Comparison of ENCODE assay signal across 8 cellular contexts in genomic region chr6:7085911-7086310, GRCh38. TPM values are rescaled to one million over a fixed set of nuclear protein-coding genes. Genes with fewer than 3 reads are reported as not detected.
A peak's percentile ranks its signal among the peaks of the same experiment; 100 is the strongest.
DNase-seq lines count a peak whose midpoint lies in the region; ATAC-seq and TF ChIP-seq lines count a peak whose summit lies in the region.

No MANE protein-coding gene starts in this region.

- TF ChIP-seq POLR2A in transverse colon (IDR thresholded peaks at IDR 0.05): no peak

- peak; percentile 31 for ATAC-seq in GM21447 (IDR thresholded peaks at IDR 0.05; ENCODE audit: unreplicated experiment)

- DNase-seq in EL (peak; percentile 52), NCI-H2029 treated with DMSO at 0.1 percent for 48 hours (lab: John Stamatoyannopoulos, UW) (peak; percentile 45), fibroblast of pulmonary artery (ENCODE audit: low read depth) (peak; percentile 15), transverse colon (peak; percentile 26), putamen (ENCODE audit: low spot score) (no peak), mesenteric fat pad (ENCODE audit: low spot score) (no peak)
- DNase-seq in activated T-helper 1 cell treated with anti-CD3 and anti-CD28 coated beads, Interleukin-12 subunit alpha, Interleukin-12 subunit beta, Interleukin-2, Interleukin-4 antibody, amounts not matched to agents 30 ng/mL and 10 ng/mL and 1 ng/mL, durations not matched to agents 14 hours and 24 hours and 36 hours (ENCODE audit: low spot score): no peak

- H3K27ac ChIP-seq in transverse colon: peak overlapping the region; percentile 78 to 91 (median 84)

- H3K4me3 Mint-ChIP-seq in activated T-helper 1 cell treated with anti-CD3 and anti-CD28 coated beads, Interleukin-12 subunit alpha, Interleukin-12 subunit beta, Interleukin-2, Interleukin-4 antibody, amounts not matched to agents 30 ng/mL and 10 ng/mL and 1 ng/mL, durations not matched to agents 14 hours and 24 hours and 36 hours: no peak overlapping the region

- H3K4me1 Mint-ChIP-seq in activated T-helper 1 cell treated with anti-CD3 and anti-CD28 coated beads, Interleukin-12 subunit alpha, Interleukin-12 subunit beta, Interleukin-2, Interleukin-4 antibody, amounts not matched to agents 30 ng/mL and 10 ng/mL and 1 ng/mL, durations not matched to agents 14 hours and 24 hours and 36 hours (ENCODE audit: low read depth): peaks cover 27% of the 10 kb centered on the region

- WGBS in transverse colon (ENCODE audit: low coverage in 1 of 2), 2 donors: 86% methylated on average over 1 of the region's 1 CpG; no CpG with 5 or more reads in 1 of the 2 donors

- no peak overlapping the region for H3K4me3 ChIP-seq in fibroblast of pulmonary artery (replicated peaks; ENCODE audit: low read depth, low read length)
- H3K4me3 ChIP-seq in transverse colon: no peak overlapping the region

- H3K9me3 ChIP-seq in transverse colon: no peaks in the 10 kb centered on the region

- TF ChIP-seq EP300 in transverse colon (IDR thresholded peaks at IDR 0.05; ENCODE audit: low read depth): no peak

- TF ChIP-seq CTCF in fibroblast of pulmonary artery (IDR thresholded peaks at IDR 0.05; ENCODE audit: low read length, missing control alignments) (no peak), transverse colon (IDR thresholded peaks at IDR 0.05) (no peak)

- peaks cover 14 to 30% (median 23%) of the 10 kb centered on the region in 4 donors for H3K4me1 ChIP-seq in transverse colon

- H3K36me3 Mint-ChIP-seq in activated T-helper 1 cell treated with anti-CD3 and anti-CD28 coated beads, Interleukin-12 subunit alpha, Interleukin-12 subunit beta, Interleukin-2, Interleukin-4 antibody, amounts not matched to agents 30 ng/mL and 10 ng/mL and 1 ng/mL, durations not matched to agents 14 hours and 24 hours and 36 hours (ENCODE audit: low read depth): no peaks in the 10 kb centered on the region

- H3K36me3 ChIP-seq in transverse colon: no peaks in the 10 kb centered on the region

- no peaks in the 10 kb centered on the region for H3K27me3 ChIP-seq in transverse colon

- H3K9me3 Mint-ChIP-seq in activated T-helper 1 cell treated with anti-CD3 and anti-CD28 coated beads, Interleukin-12 subunit alpha, Interleukin-12 subunit beta, Interleukin-2, Interleukin-4 antibody, amounts not matched to agents 30 ng/mL and 10 ng/mL and 1 ng/mL, durations not matched to agents 14 hours and 24 hours and 36 hours: no peaks in the 10 kb centered on the region

- H3K27me3 Mint-ChIP-seq in activated T-helper 1 cell treated with anti-CD3 and anti-CD28 coated beads, Interleukin-12 subunit alpha, Interleukin-12 subunit beta, Interleukin-2, Interleukin-4 antibody, amounts not matched to agents 30 ng/mL and 10 ng/mL and 1 ng/mL, durations not matched to agents 14 hours and 24 hours and 36 hours (ENCODE audit: insufficient read depth): peaks cover 87% of the 10 kb centered on the region

- H3K27ac Mint-ChIP-seq in activated T-helper 1 cell treated with anti-CD3 and anti-CD28 coated beads, Interleukin-12 subunit alpha, Interleukin-12 subunit beta, Interleukin-2, Interleukin-4 antibody, amounts not matched to agents 30 ng/mL and 10 ng/mL and 1 ng/mL, durations not matched to agents 14 hours and 24 hours and 36 hours: no peak overlapping the region

- intact Hi-C loops in transverse colon (cut with DNase I; ENCODE audit: low total_unique reads): no loop called here
- intact Hi-C loops in activated T-helper 1 cell treated with anti-CD3 and anti-CD28 coated beads, Interleukin-12 subunit alpha, Interleukin-12 subunit beta, Interleukin-2, Interleukin-4 antibody, amounts not matched to agents 30 ng/mL and 10 ng/mL and 1 ng/mL, durations not matched to agents 14 hours and 24 hours and 36 hours (cut with micrococcal nuclease): loop anchor here (1.0 to 5.0 kb wide), 3 partner anchors 12 to 289 kb away; no protein-coding TSS in a partner anchor

- in situ Hi-C loops in transverse colon (cut with MboI; ENCODE audit: low pct_ligation_motif_present in 1 of 4, low pct_unique_long_range_greater_than_20kb in 1 of 4, low sequenced_read_pairs in 3 of 4): no loop called here

RNA-seq across cellular contexts. Expression of gene RREB1, which starts 21.9 kb away (rescaled TPM):
- total RNA-seq in transverse colon (100 to 1,000 TPM in 2 of 4 donors, 10 to 100 TPM in 2; 73.9 to 214 (median 107) TPM), mesenteric fat pad (94.5 TPM)
- total RNA-seq in activated T-helper 1 cell treated with anti-CD3 and anti-CD28 coated beads, Interleukin-12 subunit alpha, Interleukin-12 subunit beta, Interleukin-2, Interleukin-4 antibody, amounts not matched to agents 30 ng/mL and 10 ng/mL and 1 ng/mL, durations not matched to agents 14 hours and 24 hours and 36 hours: 12.3 and 12.7 TPM in 2 replicates

Comparison
In these comparisons a context has a peak if more than half of its experiments do, and no peak if none do; other contexts are left out.
1. DNase-seq: peak in EL (single experiment), NCI-H2029 treated with DMSO at 0.1 percent for 48 hours (single experiment), fibroblast of pulmonary artery (single experiment) and transverse colon (single experiment); none in putamen (single experiment), activated T-helper 1 cell treated with anti-CD3 and anti-CD28 coated beads, Interleukin-12 subunit alpha, Interleukin-12 subunit beta, Interleukin-2, Interleukin-4 antibody, amounts not matched to agents 30 ng/mL and 10 ng/mL and 1 ng/mL, durations not matched to agents 14 hours and 24 hours and 36 hours (single experiment) and mesenteric fat pad (single experiment).